ENCODE assay signal across 8 cellular contexts in genomic region chr1:2290171-2290578, GRCh38.
A peak's percentile ranks its signal among the peaks of the same experiment; 100 is the strongest.
DNase-seq lines count a peak whose midpoint lies in the region; ATAC-seq and TF ChIP-seq lines count a peak whose summit lies in the region.

No MANE protein-coding gene starts in this region.

- no CpG with 5 or more reads among the region's 7 CpGs for WGBS in H9 (ENCODE audit: extremely low coverage, insufficient read length, low lambda C conversion rate)

- H3K27ac ChIP-seq in DND-41 (ENCODE audit: low read length) (peak overlapping the region; percentile 83), H9 (ENCODE audit: insufficient read length, low read depth, low read length) (no peak overlapping the region)

- intact Hi-C loops in activated CD8-positive, alpha-beta T cell treated with anti-CD3 and anti-CD28 coated beads for 36 hours (cut with micrococcal nuclease): loop anchor here (1.0 to 5.0 kb wide), 2 partner anchors 11 to 58 kb away; no protein-coding TSS in a partner anchor
- intact Hi-C loops in left colon (cut with DNase I, micrococcal nuclease): no loop called here

- peak; percentile 67 for ATAC-seq in DND-41 (ENCODE audit: insufficient read depth, low read depth)
- peak; percentile 52 for ATAC-seq in activated CD8-positive, alpha-beta T cell treated with anti-CD3 and anti-CD28 coated beads for 36 hours
- ATAC-seq in left colon: peak; percentile 14

- H3T11ph ChIP-seq in H9 (ENCODE audit: low read length): no peak overlapping the region

- DNase-seq in DND-41: no peak
- no peak for DNase-seq in H9
- no peak for DNase-seq in activated CD8-positive, alpha-beta T cell treated with anti-CD3 and anti-CD28 coated beads for 36 hours
- no peak for DNase-seq in left colon
- DNase-seq in NCI-H526 treated with DMSO at 0.1 percent for 48 hours (lab: John Stamatoyannopoulos, UW): no peak
- DNase-seq in NCI-H345 (lab: John Stamatoyannopoulos, UW): no peak
- no peak for DNase-seq in HCEC 1CT
- no peak for DNase-seq in ecto neural progenitor cell (ENCODE audit: low spot score)

- no peak overlapping the region for H4K8ac ChIP-seq in H9 (replicated peaks; ENCODE audit: insufficient read length, low read depth, low read length)

- peak overlapping the region; percentile 85 to 95 (median 87) for H3K27ac Mint-ChIP-seq in H9
- H3K27ac Mint-ChIP-seq in activated CD8-positive, alpha-beta T cell treated with anti-CD3 and anti-CD28 coated beads for 36 hours: peak overlapping the region; percentile 95

- no peak overlapping the region for H2AK5ac ChIP-seq in H9 (ENCODE audit: insufficient read length, low read length)

- no peaks in the 10 kb centered on the region for H3K36me3 ChIP-seq in DND-41 (ENCODE audit: insufficient read depth, low read length)

- H3K4me2 ChIP-seq in DND-41 (ENCODE audit: insufficient read depth, low read length) (peak overlapping the region; percentile 67), H9 (ENCODE audit: insufficient read depth, insufficient read length, low read length) (no peak overlapping the region)

- CTCF ChIA-PET in activated CD8-positive, alpha-beta T cell treated with anti-CD3 and anti-CD28 coated beads for 36 hours (lab: Charles Lee): interaction anchor here (1.0 to 3.2 kb wide), 7 partner anchors 10 to 95 kb away, joined by 4 to 15 read pairs (median 7); no protein-coding TSS in a partner anchor

- H4K20me1 ChIP-seq in DND-41 (ENCODE audit: insufficient read depth, low read length) (peaks cover 79% of the 10 kb centered on the region), H9 (ENCODE audit: control insufficient read depth, insufficient read depth, insufficient read length) (peaks cover 3% of the 10 kb centered on the region)

- no peak overlapping the region for H3K4ac ChIP-seq in H9 (ENCODE audit: low read depth, low read length)

- H3K4me1 ChIP-seq in DND-41 (ENCODE audit: insufficient read depth, low read length) (peaks cover 43% of the 10 kb centered on the region), H9 (ENCODE audit: insufficient read depth, low read length) (no peaks in the 10 kb centered on the region; the same call in 1 of the 2 replicates)

- H3K27me3 ChIP-seq in DND-41 (ENCODE audit: insufficient read depth, low read length, poor library complexity) (no peaks in the 10 kb centered on the region), H9 (ENCODE audit: insufficient read depth, low read length) (no peaks in the 10 kb centered on the region)

- H3K79me1 ChIP-seq in H9 (ENCODE audit: insufficient read depth, low read depth, low read length, poor library complexity, severe bottlenecking): peaks cover 5% of the 10 kb centered on the region

- no peak overlapping the region for H3K18ac ChIP-seq in H9 (ENCODE audit: insufficient read length, low read depth, low read length)

- H2BK15ac ChIP-seq in H9 (ENCODE audit: low read depth, low read length): no peak overlapping the region

- H2AFZ ChIP-seq in DND-41 (ENCODE audit: low read depth, low read length) (no peak overlapping the region), H9 (ENCODE audit: low read length) (no peak overlapping the region)

- H2BK12ac ChIP-seq in H9 (ENCODE audit: insufficient read length, low read depth, low read length): no peak overlapping the region

- no peak overlapping the region for H4K5ac ChIP-seq in H9 (ENCODE audit: insufficient read length, low read depth, low read length)

- peak overlapping the region in 1 of 2 experiments; percentile 51; a peak in 2 of 4 replicates for H3K4me3 ChIP-seq in DND-41 (ENCODE audit: low read depth in 1 of 2, low read length in 2 of 2)

- H3K36me3 Mint-ChIP-seq in H9 (ENCODE audit: insufficient read depth in 1 of 3, low read depth in 3 of 3): peaks cover 0 to 4% (median 3%) of the 10 kb centered on the region in 3 experiments; a peak in 2 of 7 replicates
- H3K36me3 Mint-ChIP-seq in activated CD8-positive, alpha-beta T cell treated with anti-CD3 and anti-CD28 coated beads for 36 hours (ENCODE audit: low read depth): peaks cover 5% of the 10 kb centered on the region

- H3K9me3 ChIP-seq in DND-41 (ENCODE audit: insufficient read depth, low read length, severe bottlenecking) (no peaks in the 10 kb centered on the region), H9 (ENCODE audit: control insufficient read depth, low read depth, low read length) (no peaks in the 10 kb centered on the region)

- TF ChIP-seq CTCF in DND-41 (IDR thresholded peaks at IDR 0.05; ENCODE audit: borderline replicate concordance, extremely low read depth, low read length, poor library complexity, severe bottlenecking): no peak
- no peak for TF ChIP-seq CTCF in H9 (conservative IDR thresholded peaks at IDR 0.05)
- TF ChIP-seq CTCF in activated CD8-positive, alpha-beta T cell treated with anti-CD3 and anti-CD28 coated beads for 36 hours (IDR thresholded peaks at IDR 0.05): no peak

- POLR2A ChIA-PET in activated CD8-positive, alpha-beta T cell treated with anti-CD3 and anti-CD28 coated beads for 36 hours (lab: Charles Lee): interaction anchor here (0.5 to 4.1 kb wide), 6 partner anchors 10 to 126 kb away, joined by 3 to 23 read pairs (median 6); no protein-coding TSS in a partner anchor

- no peaks in the 10 kb centered on the region for H3K23me2 ChIP-seq in H9 (ENCODE audit: insufficient read length, low read depth, low read length, poor library complexity, severe bottlenecking)

- no peak overlapping the region for H3K56ac ChIP-seq in H9 (ENCODE audit: insufficient read length, low read depth, low read length)

- no peak overlapping the region; a peak in 1 of 5 replicates for H3K4me3 Mint-ChIP-seq in H9
- H3K4me3 Mint-ChIP-seq in activated CD8-positive, alpha-beta T cell treated with anti-CD3 and anti-CD28 coated beads for 36 hours: peak overlapping the region; percentile 76

- peaks cover 28 to 46% of the 10 kb centered on the region in 2 experiments for H3K4me1 Mint-ChIP-seq in H9
- peaks cover 71% of the 10 kb centered on the region for H3K4me1 Mint-ChIP-seq in activated CD8-positive, alpha-beta T cell treated with anti-CD3 and anti-CD28 coated beads for 36 hours (ENCODE audit: low read depth)

- no peaks in the 10 kb centered on the region; the same call in 1 of the 2 replicates for H3K27me3 Mint-ChIP-seq in H9 (ENCODE audit: low read depth)
- H3K27me3 Mint-ChIP-seq in activated CD8-positive, alpha-beta T cell treated with anti-CD3 and anti-CD28 coated beads for 36 hours: no peaks in the 10 kb centered on the region

- no peak overlapping the region for H2BK120ac ChIP-seq in H9 (ENCODE audit: low read depth, low read length, poor library complexity, severe bottlenecking)

- H3K23ac ChIP-seq in H9 (ENCODE audit: insufficient read length, low read depth, low read length): no peak overlapping the region

- no peaks in the 10 kb centered on the region; a peak in 1 of 5 replicates for H3K9me3 Mint-ChIP-seq in H9
- no peaks in the 10 kb centered on the region for H3K9me3 Mint-ChIP-seq in activated CD8-positive, alpha-beta T cell treated with anti-CD3 and anti-CD28 coated beads for 36 hours

- H3K14ac ChIP-seq in H9 (ENCODE audit: insufficient read depth, low read length): no peak overlapping the region

- H2BK20ac ChIP-seq in H9 (ENCODE audit: low read depth, low read length, poor library complexity, severe bottlenecking): no peak overlapping the region

- no peak overlapping the region for H2BK5ac ChIP-seq in H9 (ENCODE audit: insufficient read length, low read length)

- peaks cover 59% of the 10 kb centered on the region for H3K79me2 ChIP-seq in DND-41 (ENCODE audit: insufficient read depth, low read length)
- peaks cover 30% of the 10 kb centered on the region; the same call in 1 of the 2 replicates for H3K79me2 ChIP-seq in H9 (ENCODE audit: insufficient read depth, low read length)

- H3K9ac ChIP-seq in DND-41 (ENCODE audit: low read depth, low read length): peak overlapping the region; percentile 50
- H3K9ac ChIP-seq in H9 (ENCODE audit: extremely low read depth, insufficient read length, low read length): no peak overlapping the region

- H4K91ac ChIP-seq in H9 (ENCODE audit: insufficient read length, low read depth, low read length): no peak overlapping the region

Comparison
In these comparisons a context has a peak if more than half of its experiments do, and no peak if none do; other contexts are left out.
1. ATAC-seq: peak in every context shown above with its lines; median percentile 67 in DND-41; 52 in activated CD8-positive, alpha-beta T cell treated with anti-CD3 and anti-CD28 coated beads for 36 hours; 14 in left colon.